8 cellular contexts compared by ENCODE assay signal in genomic region chr17:50425001-50425681, GRCh38. TPM values are rescaled to one million over a fixed set of nuclear protein-coding genes. Genes with fewer than 3 reads are reported as not detected.
A peak's percentile ranks its signal among the peaks of the same experiment; 100 is the strongest.
DNase-seq lines count a peak whose midpoint lies in the region; ATAC-seq lines count a peak whose summit lies in the region.

No MANE protein-coding gene starts in this region.

- peak overlapping the region; percentile 36 for H3K27ac Mint-ChIP-seq in T-helper 1 cell treated with Interleukin-12 subunit alpha and Interleukin-12 subunit beta and Interleukin-4 antibody, amounts not matched to agents 30 μg/mL and 1 μg/mL, for 36 hours
- H3K27ac Mint-ChIP-seq in activated T-helper 17 cell treated with anti-CD3 and anti-CD28 coated beads, Interleukin-2, amount 50 U/mL, for 72 hours, result peak overlapping the region; percentile 79
- H3K27ac Mint-ChIP-seq in immature natural killer cell, result peak overlapping the region in 5 of 6 donors; percentile 26 to 80 (median 62)

- peak overlapping the region; percentile 29 to 78 (median 48) for H3K9ac ChIP-seq in subcutaneous abdominal adipose tissue (ENCODE audit: low read length in 5 of 5)

- no peaks in the 10 kb centered on the region for H3K27me3 ChIP-seq in subcutaneous abdominal adipose tissue (ENCODE audit: control insufficient read depth in 5 of 5, insufficient read depth in 4 of 5, low read length in 5 of 5)

- no peaks in the 10 kb centered on the region for H3K27me3 Mint-ChIP-seq in T-helper 1 cell treated with Interleukin-12 subunit alpha and Interleukin-12 subunit beta and Interleukin-4 antibody, amounts not matched to agents 30 μg/mL and 1 μg/mL, for 36 hours (ENCODE audit: low read depth)
- H3K27me3 Mint-ChIP-seq in activated T-helper 17 cell treated with anti-CD3 and anti-CD28 coated beads, Interleukin-2, amount 50 U/mL, for 72 hours, result no peaks in the 10 kb centered on the region
- peaks cover 0 to 1% (median 0%) of the 10 kb centered on the region in 3 donors for H3K27me3 Mint-ChIP-seq in immature natural killer cell (ENCODE audit: low read depth in 3 of 3)

- no peaks in the 10 kb centered on the region for H3K36me3 Mint-ChIP-seq in T-helper 1 cell treated with Interleukin-12 subunit alpha and Interleukin-12 subunit beta and Interleukin-4 antibody, amounts not matched to agents 30 μg/mL and 1 μg/mL, for 36 hours (ENCODE audit: low read depth)
- H3K36me3 Mint-ChIP-seq in activated T-helper 17 cell treated with anti-CD3 and anti-CD28 coated beads, Interleukin-2, amount 50 U/mL, for 72 hours (ENCODE audit: low read depth), result no peaks in the 10 kb centered on the region
- H3K36me3 Mint-ChIP-seq in immature natural killer cell, result no peaks in the 10 kb centered on the region

- H3K9me3 ChIP-seq in subcutaneous abdominal adipose tissue (ENCODE audit: control insufficient read depth in 5 of 5, low read length in 5 of 5), result no peaks in the 10 kb centered on the region

- peak overlapping the region; percentile 76 for H3K4me3 Mint-ChIP-seq in T-helper 1 cell treated with Interleukin-12 subunit alpha and Interleukin-12 subunit beta and Interleukin-4 antibody, amounts not matched to agents 30 μg/mL and 1 μg/mL, for 36 hours
- peak overlapping the region; percentile 84 for H3K4me3 Mint-ChIP-seq in activated T-helper 17 cell treated with anti-CD3 and anti-CD28 coated beads, Interleukin-2, amount 50 U/mL, for 72 hours
- peak overlapping the region; percentile 85 to 92 (median 87) for H3K4me3 Mint-ChIP-seq in immature natural killer cell

- ATAC-seq in activated T-helper 17 cell treated with anti-CD3 and anti-CD28 coated beads, Interleukin-2, amount 50 U/mL, for 72 hours (replicated peaks), result no peak
- no peak for ATAC-seq in GM18520 (IDR thresholded peaks at IDR 0.05; ENCODE audit: unreplicated experiment)
- no peak for ATAC-seq in HG02588 (IDR thresholded peaks at IDR 0.05; ENCODE audit: unreplicated experiment)

- no peak for DNase-seq in T-helper 1 cell
- no peak for DNase-seq in immature natural killer cell
- no peak for DNase-seq in AG08395 (ENCODE audit: low spot score)

- peaks cover 20 to 73% (median 69%) of the 10 kb centered on the region in 5 donors for H3K4me1 ChIP-seq in subcutaneous abdominal adipose tissue (ENCODE audit: control insufficient read depth in 5 of 5, insufficient read depth in 5 of 5, low read length in 5 of 5)

- H3K27ac ChIP-seq in subcutaneous abdominal adipose tissue (ENCODE audit: low read depth, low read length), result peak overlapping the region; percentile 89

- H3K36me3 ChIP-seq in subcutaneous abdominal adipose tissue (ENCODE audit: control insufficient read depth in 5 of 5, insufficient read depth in 5 of 5, low read length in 5 of 5), result peaks cover 0 to 2% (median 0%) of the 10 kb centered on the region in 5 donors

- no peaks in the 10 kb centered on the region for H3K9me3 Mint-ChIP-seq in T-helper 1 cell treated with Interleukin-12 subunit alpha and Interleukin-12 subunit beta and Interleukin-4 antibody, amounts not matched to agents 30 μg/mL and 1 μg/mL, for 36 hours
- H3K9me3 Mint-ChIP-seq in activated T-helper 17 cell treated with anti-CD3 and anti-CD28 coated beads, Interleukin-2, amount 50 U/mL, for 72 hours, result no peaks in the 10 kb centered on the region
- no peaks in the 10 kb centered on the region for H3K9me3 Mint-ChIP-seq in immature natural killer cell

- H3K4me3 ChIP-seq in subcutaneous abdominal adipose tissue (ENCODE audit: low read depth in 1 of 5, low read length in 5 of 5), result peak overlapping the region; percentile 39 to 75 (median 71)

- peaks cover 27% of the 10 kb centered on the region for H3K4me1 Mint-ChIP-seq in T-helper 1 cell treated with Interleukin-12 subunit alpha and Interleukin-12 subunit beta and Interleukin-4 antibody, amounts not matched to agents 30 μg/mL and 1 μg/mL, for 36 hours (ENCODE audit: low read depth)
- H3K4me1 Mint-ChIP-seq in activated T-helper 17 cell treated with anti-CD3 and anti-CD28 coated beads, Interleukin-2, amount 50 U/mL, for 72 hours, result peaks cover 13% of the 10 kb centered on the region
- H3K4me1 Mint-ChIP-seq in immature natural killer cell, result peaks cover 36 to 37% of the 10 kb centered on the region in 2 donors

RNA-seq across cellular contexts. Expression of gene ACSF2, which starts 0.9 kb away (rescaled TPM):
- total RNA-seq in activated T-helper 17 cell treated with anti-CD3 and anti-CD28 coated beads, Interleukin-2, amount 50 U/mL, for 72 hours, result 10 to 100 TPM; 12.4 to 13.6 TPM
- polyA plus RNA-seq in immature natural killer cell, result 10 to 100 TPM in 1 of 3 donors, 1 to 10 TPM in 2; 4.8 to 11.1 (median 5.4) TPM

RNA-seq across cellular contexts. Expression of gene LRRC59, which starts 27.8 kb away (rescaled TPM):
- total RNA-seq in activated T-helper 17 cell treated with anti-CD3 and anti-CD28 coated beads, Interleukin-2, amount 50 U/mL, for 72 hours, result 100 to 1,000 TPM in 1 of 2 donors, 10 to 100 TPM in 1; 37.1 to 101 TPM
- polyA plus RNA-seq in immature natural killer cell, result 10 to 100 TPM; 16.8 to 30.3 (median 23.9) TPM

RNA-seq across cellular contexts. Expression of gene CHAD, which starts 43.5 kb away (rescaled TPM):
- total RNA-seq in activated T-helper 17 cell treated with anti-CD3 and anti-CD28 coated beads, Interleukin-2, amount 50 U/mL, for 72 hours, result not detected
- not detected for polyA plus RNA-seq in immature natural killer cell

RNA-seq across cellular contexts. Expression of gene EME1, which starts 52.1 kb away (rescaled TPM):
- 10 to 100 TPM; 20.8 to 48.7 TPM for total RNA-seq in activated T-helper 17 cell treated with anti-CD3 and anti-CD28 coated beads, Interleukin-2, amount 50 U/mL, for 72 hours
- polyA plus RNA-seq in immature natural killer cell, result under 1 TPM in 2 of 3 donors, not detected in 1; 0.47 to 0.85 TPM

RNA-seq across cellular contexts. Expression of gene MRPL27, which starts 52.2 kb away (rescaled TPM):
- total RNA-seq in activated T-helper 17 cell treated with anti-CD3 and anti-CD28 coated beads, Interleukin-2, amount 50 U/mL, for 72 hours, result 100 to 1,000 TPM in 1 of 2 donors, 10 to 100 TPM in 1; 63.3 to 109 TPM
- 10 to 100 TPM; 47.8 to 69.1 (median 49.4) TPM for polyA plus RNA-seq in immature natural killer cell
